In the genomic region with DNA sequence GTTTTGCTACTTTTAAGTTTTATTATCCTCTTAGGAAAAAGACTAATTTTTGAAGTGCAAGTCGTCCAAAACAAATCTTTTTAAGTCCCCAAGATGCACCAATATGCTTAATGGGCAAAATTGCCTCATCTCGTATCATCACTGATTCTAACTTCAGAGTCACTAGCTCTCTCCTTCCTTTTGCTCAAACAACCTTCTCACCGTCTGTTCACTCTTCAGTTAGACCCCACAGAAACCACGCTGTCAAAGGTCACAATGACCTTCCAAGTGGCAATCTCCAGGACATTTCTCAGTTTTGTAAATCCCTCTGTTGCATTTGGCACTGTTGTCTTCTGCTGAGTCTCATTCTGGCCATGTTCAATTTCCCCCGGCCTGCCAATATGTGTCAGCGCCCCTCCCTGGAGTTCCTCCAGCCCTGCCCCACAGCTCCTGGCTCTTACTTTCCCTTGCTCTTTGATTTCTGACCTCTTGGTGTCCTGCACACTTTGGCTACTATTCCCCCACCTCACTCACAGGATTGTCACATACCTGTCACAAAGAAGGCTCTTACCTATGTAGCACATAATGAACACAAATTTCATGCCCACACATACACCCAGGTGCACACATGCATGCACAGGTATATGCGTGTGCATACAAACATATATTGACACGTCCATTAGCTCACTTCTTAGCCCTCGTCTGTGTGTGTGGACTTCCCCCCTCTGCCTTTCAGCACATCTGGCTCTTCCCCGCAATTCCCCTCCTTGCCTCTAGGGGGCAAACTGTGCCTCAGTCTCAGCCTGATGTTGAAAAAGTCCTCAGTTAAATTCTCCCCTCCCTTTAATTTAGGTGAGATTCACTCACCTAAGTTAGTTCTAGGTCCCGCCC, we compare ENCODE assay signal across 8 cellular contexts.
DNase-seq lines count a peak whose midpoint lies in the region; ATAC-seq and TF ChIP-seq lines count a peak whose summit lies in the region.

No MANE protein-coding gene starts in this region.

- peak; percentile 36 to 64 (median 49) for DNase-seq in CD4-positive, alpha-beta T cell
- DNase-seq in T-helper 9 cell (peak; percentile 52), lower lobe of right lung (no peak), putamen (ENCODE audit: low spot score) (no peak)
- DNase-seq in stimulated activated CD8-positive, alpha-beta memory T cell treated with anti-CD3 and anti-CD28 coated beads, Interleukin-7, amount 100 ng/mL, for 24 hours (ENCODE audit: low read depth) = peak; percentile 21

- H3K4me1 ChIP-seq in lower lobe of right lung = no peaks in the 10 kb centered on the region

- no peaks in the 10 kb centered on the region for H3K27me3 ChIP-seq in CD4-positive, alpha-beta T cell (ENCODE audit: control insufficient read depth, insufficient read depth, low read length)
- H3K27me3 ChIP-seq in lower lobe of right lung (ENCODE audit: low read depth) = no peaks in the 10 kb centered on the region

- no peaks in the 10 kb centered on the region for H3K27me3 Mint-ChIP-seq in CD4-positive, alpha-beta T cell
- H3K27me3 Mint-ChIP-seq in brain = no peaks in the 10 kb centered on the region

- no peaks in the 10 kb centered on the region for H3K9me3 Mint-ChIP-seq in CD4-positive, alpha-beta T cell
- no peaks in the 10 kb centered on the region for H3K9me3 Mint-ChIP-seq in brain

- H3K4me1 Mint-ChIP-seq in CD4-positive, alpha-beta T cell (ENCODE audit: low read depth) = no peaks in the 10 kb centered on the region
- no peaks in the 10 kb centered on the region for H3K4me1 Mint-ChIP-seq in brain

- CTCF ChIA-PET in CD4-positive, alpha-beta T cell (lab: Charles Lee) = interaction anchor here (1.1 to 2.2 kb wide), 2 partner anchors 17 to 359 kb away, joined by 3 to 10 read pairs; no protein-coding TSS in a partner anchor

- no peaks in the 10 kb centered on the region for H3K9me3 ChIP-seq in CD4-positive, alpha-beta T cell (ENCODE audit: control insufficient read depth, low read length)
- H3K9me3 ChIP-seq in lower lobe of right lung = no peaks in the 10 kb centered on the region

- POLR2A ChIA-PET in CD4-positive, alpha-beta T cell (lab: Charles Lee) = no interaction called here

- peak; percentile 86 for TF ChIP-seq CTCF in CD4-positive, alpha-beta T cell (IDR thresholded peaks at IDR 0.05)
- TF ChIP-seq CTCF in brain (conservative IDR thresholded peaks at IDR 0.05) (peak; percentile 35 to 68), lower lobe of right lung (IDR thresholded peaks at IDR 0.05) (peak; percentile 83)

- H3K27ac Mint-ChIP-seq in CD4-positive, alpha-beta T cell = no peak overlapping the region
- no peak overlapping the region for H3K27ac Mint-ChIP-seq in brain

- no peak overlapping the region for H3K27ac ChIP-seq in CD4-positive, alpha-beta T cell (ENCODE audit: low read depth, low read length)
- H3K27ac ChIP-seq in lower lobe of right lung = no peak overlapping the region

- H3K4me3 ChIP-seq in lower lobe of right lung = no peak overlapping the region

- no peaks in the 10 kb centered on the region for H3K36me3 Mint-ChIP-seq in CD4-positive, alpha-beta T cell (ENCODE audit: low read depth)
- no peaks in the 10 kb centered on the region for H3K36me3 Mint-ChIP-seq in brain

- intact Hi-C loops in CD4-positive, alpha-beta T cell (cut with DNase I, micrococcal nuclease) = loop anchor here (1.0 to 5.0 kb wide), 2 partner anchors 359 to 541 kb away; no protein-coding TSS in a partner anchor
- intact Hi-C loops in lower lobe of right lung (cut with DNase I) = no loop called here

- no peak overlapping the region for H3K4me3 Mint-ChIP-seq in CD4-positive, alpha-beta T cell
- H3K4me3 Mint-ChIP-seq in brain = no peak overlapping the region

- ATAC-seq in CD4-positive, alpha-beta T cell (ENCODE audit: poor library complexity) = peak; percentile 65
- ATAC-seq in GM19397 (IDR thresholded peaks at IDR 0.05; ENCODE audit: unreplicated experiment) (peak; percentile 79), HG03521 (IDR thresholded peaks at IDR 0.05; ENCODE audit: unreplicated experiment) (peak; percentile 72), lower lobe of right lung (peak; percentile 66 to 75)

- H3K36me3 ChIP-seq in lower lobe of right lung = no peaks in the 10 kb centered on the region

Comparison
In these comparisons a context has a peak if more than half of its experiments do, and no peak if none do; other contexts are left out.
1. DNase-seq: peak in CD4-positive, alpha-beta T cell (10 of 10), T-helper 9 cell (single experiment) and stimulated activated CD8-positive, alpha-beta memory T cell treated with anti-CD3 and anti-CD28 coated beads, Interleukin-7, amount 100 ng/mL, for 24 hours (single experiment); none in lower lobe of right lung (single experiment) and putamen (single experiment).
2. Peak in every context shown above with its lines, with median percentiles within 50 percentile points of each other: ATAC-seq and CTCF ChIP-seq.